28 cellular contexts compared by ENCODE assay signal in genomic region chr14:23401331-23401730, GRCh38. TPM values are rescaled to one million over a fixed set of nuclear protein-coding genes. Genes with fewer than 3 reads are reported as not detected.
"Had no signal": no experiment of that assay in that cellular context is flagged by ENCODE, and none has a peak within 500 bp of the region (broad histone marks: within the 10 kb centered on the region; RNA-seq: fewer than 3 reads in every experiment).

No MANE protein-coding gene starts in this region.

- H3K9me3 Mint-ChIP-seq: activated CD8-positive, alpha-beta T cell treated with anti-CD3 and anti-CD28 coated beads for 36 hours; activated naive CD8-positive, alpha-beta T cell treated with anti-CD3 and anti-CD28 coated beads, Interleukin-2, amount 10 ng/mL, durations not matched to agents 7 days and 5 days; activated T-helper 17 cell treated with anti-CD3 and anti-CD28 coated beads, Interleukin-2, amount 50 U/mL, for 72 hours; brain; stimulated activated memory B cell treated with anti-CD40 and anti-IgM and Interleukin-4, amounts not matched to agents 10 μg/mL and 1 μg/mL and 100 μg/mL, for 72 hours had no signal

- H3K4me3 ChIP-seq: gastroesophageal sphincter, left lung, sigmoid colon, tibial artery had no signal

- H3K36me3 Mint-ChIP-seq: activated naive CD8-positive, alpha-beta T cell treated with anti-CD3 and anti-CD28 coated beads, Interleukin-2, amount 10 ng/mL, durations not matched to agents 7 days and 5 days; brain; stimulated activated memory B cell treated with anti-CD40 and anti-IgM and Interleukin-4, amounts not matched to agents 10 μg/mL and 1 μg/mL and 100 μg/mL, for 72 hours had no signal

- H3K4me1 ChIP-seq: gastroesophageal sphincter, left lung, sigmoid colon, tibial artery had no signal

- H3K9me3 ChIP-seq: gastroesophageal sphincter, heart left ventricle, left lung, sigmoid colon, tibial artery had no signal

- H3K36me3 ChIP-seq: gastroesophageal sphincter, left lung, sigmoid colon, tibial artery had no signal

- DNase-seq: activated CD4-positive, alpha-beta T cell treated with anti-CD3 and anti-CD28 coated beads for 48 hours; activated CD4-positive, CD25-positive, alpha-beta regulatory T cell; activated CD8-positive, alpha-beta T cell treated with anti-CD3 and anti-CD28 coated beads for 36 hours; activated naive CD4-positive, alpha-beta T cell; activated naive CD8-positive, alpha-beta T cell treated with anti-CD3 and anti-CD28 coated beads, Interleukin-2, amount 10 ng/mL, durations not matched to agents 7 days and 5 days; activated T-cell treated with anti-CD3 and anti-CD28 coated beads, Interleukin-2, amount 50 U/mL, for 1 hour; anterior cingulate cortex; effector CD4-positive, alpha-beta T cell; sigmoid colon; stimulated activated CD4-positive, alpha-beta T cell treated with anti-CD3 and anti-CD28 coated beads, Interleukin-4, amount 100 ng/mL, for 4 hours; SW 1271; tibial artery had no signal

- H3K27ac ChIP-seq: gastroesophageal sphincter, left lung, sigmoid colon, tibial artery had no signal

- H3K4me1 Mint-ChIP-seq: activated naive CD8-positive, alpha-beta T cell treated with anti-CD3 and anti-CD28 coated beads, Interleukin-2, amount 10 ng/mL, durations not matched to agents 7 days and 5 days; activated T-helper 17 cell treated with anti-CD3 and anti-CD28 coated beads, Interleukin-2, amount 50 U/mL, for 72 hours had no signal

- H3K27ac Mint-ChIP-seq: activated CD8-positive, alpha-beta T cell treated with anti-CD3 and anti-CD28 coated beads for 36 hours; activated naive CD8-positive, alpha-beta T cell treated with anti-CD3 and anti-CD28 coated beads, Interleukin-2, amount 10 ng/mL, durations not matched to agents 7 days and 5 days; activated T-helper 17 cell treated with anti-CD3 and anti-CD28 coated beads, Interleukin-2, amount 50 U/mL, for 72 hours; brain; stimulated activated memory B cell treated with anti-CD40 and anti-IgM and Interleukin-4, amounts not matched to agents 10 μg/mL and 1 μg/mL and 100 μg/mL, for 72 hours had no signal

- H3K27me3 ChIP-seq: sigmoid colon had no signal

- H3K27me3 Mint-ChIP-seq: activated CD8-positive, alpha-beta T cell treated with anti-CD3 and anti-CD28 coated beads for 36 hours had no signal

- ATAC-seq: activated CD8-positive, alpha-beta T cell treated with anti-CD3 and anti-CD28 coated beads for 36 hours; activated T-helper 17 cell treated with anti-CD3 and anti-CD28 coated beads, Interleukin-2, amount 50 U/mL, for 72 hours; esophagus mucosa; gastroesophageal sphincter; left lung; stimulated activated memory B cell treated with anti-CD40 and anti-IgM and Interleukin-4, amounts not matched to agents 10 μg/mL and 1 μg/mL and 100 μg/mL, for 72 hours had no signal

- H3K4me3 Mint-ChIP-seq: activated CD8-positive, alpha-beta T cell treated with anti-CD3 and anti-CD28 coated beads for 36 hours; activated naive CD8-positive, alpha-beta T cell treated with anti-CD3 and anti-CD28 coated beads, Interleukin-2, amount 10 ng/mL, durations not matched to agents 7 days and 5 days; activated T-helper 17 cell treated with anti-CD3 and anti-CD28 coated beads, Interleukin-2, amount 50 U/mL, for 72 hours; brain; stimulated activated memory B cell treated with anti-CD40 and anti-IgM and Interleukin-4, amounts not matched to agents 10 μg/mL and 1 μg/mL and 100 μg/mL, for 72 hours had no signal

RNA-seq across cellular contexts. Expression of gene MYH6, which starts 6.7 kb away (rescaled TPM):
- total RNA-seq: activated CD8-positive, alpha-beta T cell treated with anti-CD3 and anti-CD28 coated beads for 36 hours; activated naive CD8-positive, alpha-beta T cell treated with anti-CD3 and anti-CD28 coated beads, Interleukin-2, amount 10 ng/mL, durations not matched to agents 7 days and 5 days; esophagus mucosa; gastroesophageal sphincter; kidney epithelial cell; osteocyte; pulmonary artery endothelial cell; sigmoid colon; subcutaneous adipose tissue; T-helper 2 cell treated with Interferon-gamma antibody and Interleukin-4, amounts not matched to agents 100 ng/mL and 5 ng/mL, for 36 hours had no signal
- polyA plus RNA-seq: neural cell, urinary bladder had no signal

RNA-seq across cellular contexts. Expression of gene CMTM5, which starts 24.5 kb away (rescaled TPM):
- total RNA-seq: activated CD8-positive, alpha-beta T cell treated with anti-CD3 and anti-CD28 coated beads for 36 hours; activated naive CD8-positive, alpha-beta T cell treated with anti-CD3 and anti-CD28 coated beads, Interleukin-2, amount 10 ng/mL, durations not matched to agents 7 days and 5 days; activated T-helper 17 cell treated with anti-CD3 and anti-CD28 coated beads, Interleukin-2, amount 50 U/mL, for 72 hours; esophagus mucosa; kidney epithelial cell; myocyte; osteocyte; pulmonary artery endothelial cell; subcutaneous adipose tissue; T-helper 2 cell treated with Interferon-gamma antibody and Interleukin-4, amounts not matched to agents 100 ng/mL and 5 ng/mL, for 36 hours had no signal
- polyA plus RNA-seq: neural cell had no signal

RNA-seq across cellular contexts. Expression of gene IL25, which starts 28.7 kb away (rescaled TPM):
- total RNA-seq: activated CD8-positive, alpha-beta T cell treated with anti-CD3 and anti-CD28 coated beads for 36 hours; activated T-helper 17 cell treated with anti-CD3 and anti-CD28 coated beads, Interleukin-2, amount 50 U/mL, for 72 hours; cerebellum; esophagus mucosa; gastroesophageal sphincter; kidney epithelial cell; left lung; myocyte; osteocyte; pulmonary artery endothelial cell; sigmoid colon; subcutaneous adipose tissue; T-helper 2 cell treated with Interferon-gamma antibody and Interleukin-4, amounts not matched to agents 100 ng/mL and 5 ng/mL, for 36 hours; urinary bladder had no signal
- polyA plus RNA-seq: heart left ventricle, neural cell, sigmoid colon, urinary bladder had no signal

RNA-seq across cellular contexts. Expression of gene MYH7, which starts 34.1 kb away (rescaled TPM):
- total RNA-seq: activated CD8-positive, alpha-beta T cell treated with anti-CD3 and anti-CD28 coated beads for 36 hours; activated naive CD8-positive, alpha-beta T cell treated with anti-CD3 and anti-CD28 coated beads, Interleukin-2, amount 10 ng/mL, durations not matched to agents 7 days and 5 days; gastroesophageal sphincter; kidney epithelial cell; osteocyte; pulmonary artery endothelial cell; subcutaneous adipose tissue; T-helper 2 cell treated with Interferon-gamma antibody and Interleukin-4, amounts not matched to agents 100 ng/mL and 5 ng/mL, for 36 hours had no signal
- polyA plus RNA-seq: urinary bladder had no signal

RNA-seq across cellular contexts. Expression of gene EFS, which starts 36.4 kb away (rescaled TPM):
- total RNA-seq: activated CD8-positive, alpha-beta T cell treated with anti-CD3 and anti-CD28 coated beads for 36 hours; activated naive CD8-positive, alpha-beta T cell treated with anti-CD3 and anti-CD28 coated beads, Interleukin-2, amount 10 ng/mL, durations not matched to agents 7 days and 5 days; activated T-helper 17 cell treated with anti-CD3 and anti-CD28 coated beads, Interleukin-2, amount 50 U/mL, for 72 hours; myocyte; pulmonary artery endothelial cell; T-helper 2 cell treated with Interferon-gamma antibody and Interleukin-4, amounts not matched to agents 100 ng/mL and 5 ng/mL, for 36 hours had no signal
